Comparison of ENCODE assay signal across 21 cellular contexts in the genomic region with DNA sequence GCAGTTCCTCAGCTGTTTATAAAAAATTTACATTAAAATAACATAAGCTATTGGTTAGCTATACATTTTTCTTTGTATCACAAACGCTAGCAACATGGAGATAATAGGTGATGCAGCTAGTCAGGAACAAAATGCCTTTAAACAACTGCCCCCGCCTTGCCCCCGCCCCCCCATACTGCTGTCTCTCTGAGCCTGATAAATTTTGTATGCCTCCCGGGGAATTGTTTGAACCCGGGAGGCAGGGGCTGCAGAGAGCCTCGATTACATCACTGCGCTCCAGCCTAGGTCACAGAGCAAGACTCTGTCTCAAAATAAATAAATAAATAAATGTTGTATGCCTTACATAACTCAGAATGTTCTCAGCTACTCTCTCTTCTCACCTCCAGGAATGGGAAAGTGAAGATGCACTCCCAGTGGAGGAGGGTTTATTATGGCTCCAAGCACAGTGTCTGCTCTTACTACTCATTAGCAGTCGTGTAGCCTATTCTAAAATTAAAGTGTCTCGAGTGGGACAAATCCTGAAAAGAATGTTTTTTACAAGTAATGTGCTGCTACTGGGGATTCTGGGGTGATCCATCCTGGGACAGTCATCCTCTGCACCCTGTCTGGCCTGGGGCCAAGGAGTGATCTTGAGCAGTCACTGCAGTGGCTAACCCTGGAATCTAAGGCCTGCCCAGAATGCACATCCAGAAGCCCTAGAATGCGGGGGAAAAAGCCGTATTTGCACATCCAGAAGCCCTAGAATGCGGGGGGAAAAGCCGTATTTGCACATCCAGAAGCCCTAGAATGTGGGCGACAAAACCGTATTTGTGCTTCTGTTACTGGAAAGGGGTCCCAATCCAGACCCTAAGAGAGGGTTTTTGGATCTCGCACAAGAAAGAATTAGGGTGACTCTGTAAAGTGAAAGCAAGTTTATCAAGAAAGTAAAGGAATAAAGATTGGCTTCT. TPM values are rescaled to one million over a fixed set of nuclear protein-coding genes. Genes with fewer than 3 reads are reported as not detected.
A peak's percentile ranks its signal among the peaks of the same experiment; 100 is the strongest.
DNase-seq lines count a peak whose midpoint lies in the region; ATAC-seq, FAIRE-seq and TF ChIP-seq lines count a peak whose summit lies in the region.
"Had no signal": no experiment of that assay in that cellular context is flagged by ENCODE, and none has a peak within 500 bp of the region (broad histone marks: within the 10 kb centered on the region; RNA-seq: fewer than 3 reads in every experiment).

No MANE protein-coding gene starts in this region.

- H3K27me3 ChIP-seq in HAP-1 (ENCODE audit: low read depth) (no peaks in the 10 kb centered on the region), smooth muscle cell (ENCODE audit: low read depth) (no peaks in the 10 kb centered on the region)

- intact Hi-C loops in left ventricle myocardium superior (cut with micrococcal nuclease) = no loop called here

- no peak overlapping the region for H2AFZ ChIP-seq in smooth muscle cell (ENCODE audit: low read depth)

- no peak overlapping the region for H3K9ac ChIP-seq in smooth muscle cell (ENCODE audit: low read depth)

- in situ Hi-C loops in HAP-1 (cut with MboI; ENCODE audit: low sequenced_read_pairs) = no loop called here

- H3K4me3 ChIP-seq in HAP-1 (no peak overlapping the region), smooth muscle cell (no peak overlapping the region)
- H3K4me3 ChIP-seq: prostate gland, SK-N-MC had no signal

- ATAC-seq in left ventricle myocardium superior = no peak

- peaks cover 35% of the 10 kb centered on the region for H3F3A ChIP-seq in smooth muscle cell (ENCODE audit: low read depth)

- H3K9me3 ChIP-seq in HAP-1 = no peaks in the 10 kb centered on the region
- no peaks in the 10 kb centered on the region for H3K9me3 ChIP-seq in smooth muscle cell (replicated peaks; ENCODE audit: low read depth)
- H3K9me3 ChIP-seq: prostate gland had no signal

- H3K4me1 ChIP-seq in HAP-1 (peaks cover 17% of the 10 kb centered on the region), smooth muscle cell (ENCODE audit: low read depth) (peaks cover 6% of the 10 kb centered on the region)
- H3K4me1 ChIP-seq: prostate gland had no signal

- no peaks in the 10 kb centered on the region for H3K79me2 ChIP-seq in smooth muscle cell (ENCODE audit: low read depth)

- peak overlapping the region; percentile 60 for H3K27ac ChIP-seq in smooth muscle cell (ENCODE audit: low read depth)
- H3K27ac ChIP-seq: prostate gland, SK-N-MC had no signal

- no peaks in the 10 kb centered on the region for H4K20me1 ChIP-seq in smooth muscle cell (ENCODE audit: low read depth)

- FAIRE-seq in RCC 7860 (lab: Jason Lieb, UNC) = no peak
- FAIRE-seq: frontal cortex had no signal

- H3K36me3 ChIP-seq in HAP-1 (replicated peaks) (no peaks in the 10 kb centered on the region), smooth muscle cell (ENCODE audit: low read depth) (no peaks in the 10 kb centered on the region)
- H3K36me3 ChIP-seq: prostate gland had no signal

- H3K4me2 ChIP-seq in smooth muscle cell = peak overlapping the region; percentile 63

- DNase-seq in HAP-1 (ENCODE audit: low spot score in 2 of 2) (peak; percentile 52 to 61), amniotic epithelial cell (ENCODE audit: low read depth) (peak; percentile 99), iris pigment epithelial cell (ENCODE audit: low read depth) (peak; percentile 22), smooth muscle cell (lab: John Stamatoyannopoulos, UW; ENCODE audit: unreplicated experiment) (peak; percentile 55), left ventricle myocardium superior (no peak), NCI-H2227 treated with DMSO at 0.1 percent for 48 hours (lab: John Stamatoyannopoulos, UW) (no peak), RCC 7860 (ENCODE audit: low spot score) (no peak)
- DNase-seq: activated CD4-positive, CD25-positive, alpha-beta regulatory T cell treated with anti-CD3 and anti-CD28 coated beads, Interleukin-2, amount 50 U/mL, for 72 hours; CD4-positive, alpha-beta memory T cell; central memory CD4-positive, alpha-beta T cell; Kasumi-1; kidney glomerular epithelial cell; NCI-H1436; NCI-H774; nephron progenitor cell; stimulated activated CD4-positive, alpha-beta T cell treated with anti-CD3 and anti-CD28 coated beads, Interleukin-4, amount 100 ng/mL, for 4 hours; substantia nigra; T-helper 9 cell had no signal

- 23% methylated on average over 16 of the region's 16 CpGs for WGBS in smooth muscle cell (ENCODE audit: low lambda C conversion rate)

- no peak for TF ChIP-seq CTCF in smooth muscle cell (IDR thresholded peaks at IDR 0.05; ENCODE audit: borderline replicate concordance, insufficient read depth, poor library complexity, severe bottlenecking)

RNA-seq across cellular contexts. Expression of gene ZNF496, which starts 39.4 kb away (rescaled TPM):
- 37.0 and 39.5 TPM in 2 replicates for total RNA-seq in smooth muscle cell
- polyA plus RNA-seq in smooth muscle cell = 14.8 and 19.8 TPM in 2 replicates
- 15.0 TPM for total RNA-seq in left ventricle myocardium superior

RNA-seq across cellular contexts. Expression of gene NLRP3, which starts 44.9 kb away (rescaled TPM):
- total RNA-seq in smooth muscle cell = 0.58 and 1.3 TPM in 2 replicates
- 1.3 and 1.4 TPM in 2 replicates for polyA plus RNA-seq in smooth muscle cell
- total RNA-seq in left ventricle myocardium superior = 0.64 TPM

Comparison
In these comparisons a context has a peak if more than half of its experiments do, and no peak if none do; other contexts are left out.
1. DNase-seq: peak in HAP-1 (2 of 2), amniotic epithelial cell (single experiment), iris pigment epithelial cell (single experiment) and smooth muscle cell (single experiment); none in left ventricle myocardium superior (single experiment), NCI-H2227 treated with DMSO at 0.1 percent for 48 hours (single experiment) and RCC 7860 (single experiment).